Comparison of ENCODE assay signal across 8 cellular contexts in the genomic region with DNA sequence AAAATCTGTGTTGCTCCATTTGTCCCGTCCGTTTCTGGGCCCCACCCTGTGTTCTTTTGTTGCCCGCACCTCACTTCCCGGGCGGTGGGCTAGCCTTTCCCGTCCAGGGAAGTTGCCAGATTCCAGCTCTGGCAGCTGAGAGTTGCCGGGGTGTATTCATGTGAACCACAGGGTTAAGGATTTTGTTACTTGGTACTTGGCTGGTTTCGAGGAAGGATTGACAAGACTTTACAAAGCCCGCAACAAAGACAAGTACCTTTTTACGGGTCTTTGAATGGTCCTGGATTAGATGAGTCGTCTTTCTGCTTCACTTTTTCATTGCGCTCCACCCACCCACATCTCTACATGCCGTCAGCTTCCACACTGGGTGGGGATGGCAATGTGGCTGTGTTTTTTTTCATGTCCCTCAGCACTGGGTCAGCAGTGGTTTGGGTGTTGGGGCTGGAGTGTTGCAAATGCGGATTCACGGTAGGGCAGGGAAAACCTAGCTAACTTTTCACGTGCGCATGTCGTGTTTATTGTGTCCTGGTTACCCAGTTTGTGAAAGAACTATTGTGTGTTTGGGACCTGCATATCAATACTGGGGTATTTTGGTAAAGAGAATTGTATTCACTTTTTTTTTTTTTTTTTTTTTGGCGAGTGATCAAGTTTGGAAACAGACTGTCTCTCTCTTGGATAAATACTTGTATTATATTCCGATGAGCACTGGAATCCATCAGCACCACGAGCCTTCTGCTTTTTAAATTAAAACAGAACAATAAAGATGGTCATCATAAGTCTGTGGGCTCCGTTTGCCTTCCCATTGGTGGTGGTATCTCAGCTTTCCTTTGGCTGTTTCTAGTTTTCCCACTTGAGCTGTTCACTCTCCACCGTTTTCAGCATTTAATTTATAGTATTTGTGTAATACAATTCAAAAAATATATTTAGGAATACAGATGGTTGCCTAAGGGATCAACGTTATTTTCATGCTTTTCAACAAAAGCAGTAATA. TPM values are rescaled to one million over a fixed set of nuclear protein-coding genes. Genes with fewer than 3 reads are reported as not detected.
DNase-seq lines count a peak whose midpoint lies in the region; ATAC-seq and FAIRE-seq lines count a peak whose summit lies in the region.

No MANE protein-coding gene starts in this region.

- H3K9me3 ChIP-seq in GM23248 (ENCODE audit: low read depth), result no peaks in the 10 kb centered on the region
- H3K9me3 ChIP-seq in esophagus (ENCODE audit: control insufficient read depth in 2 of 2, insufficient read depth in 1 of 2, low read depth in 1 of 2, low read length in 1 of 2), result peaks cover 0 to 4% of the 10 kb centered on the region in 2 donors
- no peaks in the 10 kb centered on the region for H3K9me3 ChIP-seq in neuron (ENCODE audit: low read length)

- in situ Hi-C loops in GM23248 (cut with MboI), result no loop called here

- H2AFZ ChIP-seq in GM23248, result peak overlapping the region; percentile 89
- peak overlapping the region; percentile 59 for H2AFZ ChIP-seq in neuron (ENCODE audit: low read depth, low read length)

- H4K20me1 ChIP-seq in GM23248 (ENCODE audit: insufficient read depth), result no peaks in the 10 kb centered on the region

- peak overlapping the region; percentile 80 for H3K27ac ChIP-seq in GM23248
- peak overlapping the region; percentile 98 to 100 for H3K27ac ChIP-seq in esophagus (ENCODE audit: low read depth in 2 of 2, low read length in 1 of 2)

- DNase-seq in GM23248 (peak; percentile 50), urothelium cell line (ENCODE audit: low spot score) (peak; percentile 20), DMS79 (lab: John Stamatoyannopoulos, UW) (no peak), AG08396 (ENCODE audit: low spot score) (no peak)
- DNase-seq in activated CD4-positive, alpha-beta T cell treated with anti-CD3 and anti-CD28 coated beads, Interleukin-2, amount 50 U/mL, for 4 hours, result peak; percentile 18 to 45

- no peak for ATAC-seq in HG03457 (IDR thresholded peaks at IDR 0.05; ENCODE audit: unreplicated experiment)

- H3F3A ChIP-seq in GM23248 (ENCODE audit: insufficient read depth), result peaks cover 6% of the 10 kb centered on the region; the same call in 1 of the 2 replicates

- H3K9ac ChIP-seq in GM23248, result peak overlapping the region; percentile 87

- H3K4me3 ChIP-seq in GM23248, result peak overlapping the region; percentile 77
- peak overlapping the region; percentile 41 to 72 for H3K4me3 ChIP-seq in esophagus (ENCODE audit: low read depth in 1 of 2, low read length in 2 of 2)
- H3K4me3 ChIP-seq in neuron (ENCODE audit: low read length), result peak overlapping the region; percentile 62

- no peaks in the 10 kb centered on the region for H3K36me3 ChIP-seq in GM23248 (ENCODE audit: low read depth)
- H3K36me3 ChIP-seq in esophagus (ENCODE audit: control insufficient read depth in 2 of 2, insufficient read depth in 2 of 2, low read length in 1 of 2), result no peaks in the 10 kb centered on the region
- H3K36me3 ChIP-seq in neuron (ENCODE audit: insufficient read depth, low read length), result no peaks in the 10 kb centered on the region

- peaks cover 7% of the 10 kb centered on the region; the same call in 1 of the 2 replicates for H3K79me2 ChIP-seq in GM23248 (ENCODE audit: insufficient read depth)

- H3K27me3 ChIP-seq in GM23248 (replicated peaks; ENCODE audit: insufficient read depth) (0 out of 2 replicates have a peak, but pooled peaks cover 3% of the 10 kb centered on the region), esophagus (ENCODE audit: control insufficient read depth in 1 of 2, insufficient read depth in 2 of 2, low read length in 2 of 2) (no peaks in the 10 kb centered on the region), neuron (ENCODE audit: insufficient read depth, low read length) (peaks cover 2% of the 10 kb centered on the region)

- peaks cover 9% of the 10 kb centered on the region; the same call in 1 of the 2 replicates for H3K4me1 ChIP-seq in GM23248 (ENCODE audit: insufficient read depth)
- H3K4me1 ChIP-seq in esophagus (ENCODE audit: control insufficient read depth in 2 of 2, insufficient read depth in 2 of 2, low read length in 1 of 2), result peaks cover 6% of the 10 kb centered on the region in 2 donors
- peaks cover 21% of the 10 kb centered on the region for H3K4me1 ChIP-seq in neuron (ENCODE audit: insufficient read depth, low read length)

- no peaks in the 10 kb centered on the region for H3K9me2 ChIP-seq in GM23248 (ENCODE audit: insufficient read depth)

- H3K4me2 ChIP-seq in GM23248 (ENCODE audit: unreplicated experiment), result peak overlapping the region; percentile 79

- no peak for FAIRE-seq in urothelium cell line (lab: Jason Lieb, UNC)

- 22 to 25% methylated on average over 24 of the region's 24 CpGs for WGBS in GM23248 (ENCODE audit: low coverage in 1 of 2, low lambda C conversion rate in 2 of 2, missing lambda C conversion rate in 2 of 2), 2 experiments
- 37 to 38% methylated on average over 24 of the region's 24 CpGs for WGBS in esophagus, 2 donors

RNA-seq across cellular contexts. Expression of a gene that starts 1.2 kb away (rescaled TPM):
- total RNA-seq in GM23248 (2014; rRNA removed; shearing (Covaris generic)), result 12.4 and 14.9 TPM in 2 replicates
- polyA plus RNA-seq in GM23248 (2016; fragmentation: Nextera tagmentation; extraction: Ambion mirVana) (15.7 and 18.1 TPM in 2 replicates), esophagus (10 to 100 TPM; 37.4 to 55.3 TPM)

Comparison
In these comparisons a context has a peak if more than half of its experiments do, and no peak if none do; other contexts are left out.
1. DNase-seq: peak in GM23248 (single experiment), activated CD4-positive, alpha-beta T cell treated with anti-CD3 and anti-CD28 coated beads, Interleukin-2, amount 50 U/mL, for 4 hours (2 of 2) and urothelium cell line (single experiment); none in DMS79 (single experiment) and AG08396 (single experiment).
2. Peak in every context shown above with its lines, with median percentiles within 50 percentile points of each other: H3K4me3 ChIP-seq.